Comparison of ENCODE assay signal across 25 cellular contexts in the genomic region with DNA sequence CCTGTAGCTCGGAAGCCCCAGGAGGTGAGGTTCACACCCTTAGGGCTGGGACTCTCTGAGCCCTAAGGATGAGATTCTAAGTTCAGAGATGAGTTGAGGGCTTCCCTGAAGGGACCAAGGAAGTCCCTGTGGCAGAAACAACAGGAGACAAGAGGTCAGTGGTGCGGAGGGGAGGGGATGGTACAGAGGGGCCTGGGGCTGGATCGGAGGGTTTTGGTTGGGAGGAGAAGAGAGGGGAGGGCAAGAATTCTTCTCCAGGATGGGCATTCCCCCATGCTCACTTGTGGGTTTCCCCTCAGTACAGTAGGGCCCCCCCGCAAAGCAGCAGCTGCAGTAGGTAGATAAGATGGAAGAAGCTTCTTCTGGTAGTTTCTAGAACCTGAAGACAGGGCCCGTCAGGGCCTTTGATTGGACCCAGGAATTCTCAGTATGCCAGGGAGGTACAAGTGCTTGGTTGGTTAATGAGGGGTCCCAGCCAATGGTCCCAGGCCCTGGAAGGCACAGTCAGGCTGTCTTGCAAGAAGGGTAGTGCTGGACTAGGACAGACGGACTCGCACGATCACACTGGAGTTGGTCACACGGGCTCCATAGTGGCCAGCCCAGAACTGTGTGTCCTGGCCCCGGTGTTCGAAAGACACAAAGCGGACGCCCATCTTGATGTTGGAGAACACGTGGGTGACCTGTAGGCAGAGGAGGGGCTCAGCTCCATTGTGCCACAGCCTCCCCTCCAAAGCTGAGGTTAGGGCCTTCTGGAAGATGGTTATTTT. TPM values are rescaled to one million over a fixed set of nuclear protein-coding genes. Genes with fewer than 3 reads are reported as not detected.
"Had no signal": no experiment of that assay in that cellular context is flagged by ENCODE, and none has a peak within 500 bp of the region (broad histone marks: within the 10 kb centered on the region; RNA-seq: fewer than 3 reads in every experiment).

No MANE protein-coding gene starts in this region.

- H2AFZ ChIP-seq: PC-9 had no signal

- H3K9ac ChIP-seq: KMS-11, SK-N-SH had no signal

- H3K9me3 ChIP-seq: SK-N-SH had no signal

- DNase-seq: IMR-90, Kasumi-1, MM.1S, NCI-H1092 treated with DMSO at 0.1 percent for 48 hours, NCI-H1436, NCI-H187, NCI-H2029, NCI-H2081 treated with DMSO at 0.1 percent for 48 hours, NCI-H2171, NCI-H226, NCI-H446, NCI-H510A, NCI-H524 treated with DMSO at 0.1 percent for 48 hours, NCI-H69, NCI-H774, OCI-M1, PC-9, RPMI8226, SHP77, SK-N-SH, SW 1271 had no signal

- H3K27ac ChIP-seq: KMS-11, PC-9 had no signal

- FAIRE-seq: HepG2, RCC 7860 had no signal

- H3K4me2 ChIP-seq: KMS-11, PC-9, SK-N-SH had no signal

- ATAC-seq: HepG2 had no signal

- H3K4me3 ChIP-seq: PC-9 had no signal

RNA-seq across cellular contexts. Expression of a gene that starts 7.3 kb away (rescaled TPM):
- total RNA-seq: HT1080 had no signal

RNA-seq across cellular contexts. Expression of a gene that starts 59.1 kb away (rescaled TPM):
- total RNA-seq: HepG2, IMR-90 had no signal
- polyA plus RNA-seq: HepG2, IMR-90 had no signal
